In genomic region chr1:210280221-210280620, GRCh38 we compare ENCODE assay signal across 38 cellular contexts. TPM values are rescaled to one million over a fixed set of nuclear protein-coding genes. Genes with fewer than 3 reads are reported as not detected.
"Had no signal": no experiment of that assay in that cellular context is flagged by ENCODE, and none has a peak within 500 bp of the region (broad histone marks: within the 10 kb centered on the region; RNA-seq: fewer than 3 reads in every experiment).

No MANE protein-coding gene starts in this region.

- H3K4me3 Mint-ChIP-seq: activated B cell treated with CpG ODN at 0.5 μM for 24 hours; activated CD4-positive, alpha-beta memory T cell treated with anti-CD3 and anti-CD28 coated beads for 36 hours; activated CD4-positive, alpha-beta T cell treated with anti-CD3 and anti-CD28 coated beads, Interleukin-2, amount 10 ng/mL, durations not matched to agents 24 days and 14 days; activated CD8-positive, alpha-beta T cell treated with anti-CD3 and anti-CD28 coated beads for 36 hours; activated naive CD4-positive, alpha-beta T cell treated with anti-CD3 and anti-CD28 coated beads for 36 hours; activated naive CD8-positive, alpha-beta T cell treated with anti-CD3 and anti-CD28 coated beads for 36 hours; activated T-cell treated with anti-CD3 and anti-CD28 coated beads, Interleukin-2, amount 50 U/mL, for 4 hours; activated T-cell treated with anti-CD3 and anti-CD28 coated beads, Interleukin-2, amount 50 U/mL, for 72 hours; activated T-helper 1 cell treated with anti-CD3 and anti-CD28 coated beads, Interleukin-12 subunit alpha, Interleukin-12 subunit beta, Interleukin-2, Interleukin-4 antibody, amounts not matched to agents 30 ng/mL and 10 ng/mL and 1 ng/mL, durations not matched to agents 14 hours and 24 hours and 36 hours; activated T-helper 17 cell treated with anti-CD3 and anti-CD28 coated beads, Interleukin-2, amount 50 U/mL, for 72 hours; brain; central memory CD8-positive, alpha-beta T cell; T-helper 1 cell treated with Interleukin-12 subunit alpha and Interleukin-12 subunit beta and Interleukin-4 antibody, amounts not matched to agents 30 μg/mL and 1 μg/mL, for 36 hours; T-helper 2 cell treated with Interferon-gamma antibody and Interleukin-4, amounts not matched to agents 5 μg/mL and 100 μg/mL, for 36 hours had no signal

- FAIRE-seq: bronchial epithelial cell, TTC549 had no signal

- H3K36me3 Mint-ChIP-seq: activated naive CD8-positive, alpha-beta T cell treated with anti-CD3 and anti-CD28 coated beads for 36 hours had no signal

- H3K4me3 ChIP-seq: ascending aorta, cardiac muscle cell had no signal

- H3K4me1 ChIP-seq: ascending aorta had no signal

- H3K27ac Mint-ChIP-seq: activated B cell treated with CpG ODN at 0.5 μM for 24 hours; activated CD4-positive, alpha-beta memory T cell treated with anti-CD3 and anti-CD28 coated beads for 36 hours; activated CD4-positive, alpha-beta T cell treated with anti-CD3 and anti-CD28 coated beads, Interleukin-2, amount 10 ng/mL, durations not matched to agents 24 days and 14 days; activated CD8-positive, alpha-beta T cell treated with anti-CD3 and anti-CD28 coated beads for 36 hours; activated naive CD4-positive, alpha-beta T cell treated with anti-CD3 and anti-CD28 coated beads for 36 hours; activated naive CD4-positive, alpha-beta T cell treated with anti-CD3 and anti-CD28 coated beads, Interleukin-2, amount 50 U/mL, for 72 hours; activated naive CD8-positive, alpha-beta T cell treated with anti-CD3 and anti-CD28 coated beads for 36 hours; activated T-cell treated with anti-CD3 and anti-CD28 coated beads, Interleukin-2, amount 50 U/mL, for 72 hours; activated T-helper 1 cell treated with anti-CD3 and anti-CD28 coated beads, Interleukin-12 subunit alpha, Interleukin-12 subunit beta, Interleukin-2, Interleukin-4 antibody, amounts not matched to agents 30 ng/mL and 10 ng/mL and 1 ng/mL, durations not matched to agents 14 hours and 24 hours and 36 hours; activated T-helper 17 cell treated with anti-CD3 and anti-CD28 coated beads, Interleukin-2, amount 50 U/mL, for 72 hours; brain; T-helper 1 cell treated with Interleukin-12 subunit alpha and Interleukin-12 subunit beta and Interleukin-4 antibody, amounts not matched to agents 30 μg/mL and 1 μg/mL, for 36 hours; T-helper 2 cell treated with Interferon-gamma antibody and Interleukin-4, amounts not matched to agents 5 μg/mL and 100 μg/mL, for 36 hours had no signal

- DNase-seq: activated B cell treated with CpG ODN at 0.5 μM for 24 hours; activated CD4-positive, alpha-beta memory T cell treated with anti-CD3 and anti-CD28 coated beads for 36 hours; activated CD4-positive, alpha-beta T cell treated with anti-CD3 and anti-CD28 coated beads for 4 hours; activated CD4-positive, alpha-beta T cell treated with anti-CD3 and anti-CD28 coated beads, Interleukin-2, amount 10 ng/mL, durations not matched to agents 24 days and 14 days; activated CD4-positive, alpha-beta T cell treated with anti-CD3 and anti-CD28 coated beads, Interleukin-2, amount 50 U/mL, for 1 hour; activated CD4-positive, alpha-beta T cell treated with anti-CD3 and anti-CD28 coated beads, Interleukin-2, amount 50 U/mL, for 4 hours; activated CD4-positive, CD25-positive, alpha-beta regulatory T cell treated with anti-CD3 and anti-CD28 coated beads, Interleukin-2, amount 50 U/mL, for 72 hours; activated CD8-positive, alpha-beta memory T cell treated with anti-CD3 and anti-CD28 coated beads, Interleukin-2, amount 50 U/mL, for 4 hours; activated CD8-positive, alpha-beta T cell treated with anti-CD3 and anti-CD28 coated beads for 36 hours; activated effector memory CD4-positive, alpha-beta T cell treated with anti-CD3 and anti-CD28 coated beads, Interleukin-2, amount 50 U/mL, for 16 hours; activated gamma-delta T cell treated with Interleukin-2 at 50 U/mL for 16 hours; activated naive CD4-positive, alpha-beta T cell; activated naive CD4-positive, alpha-beta T cell treated with anti-CD3 and anti-CD28 coated beads for 36 hours; activated naive CD4-positive, alpha-beta T cell treated with anti-CD3 and anti-CD28 coated beads, Interleukin-2, amount 50 U/mL, for 16 hours; activated naive CD8-positive, alpha-beta T cell treated with anti-CD3 and anti-CD28 coated beads for 36 hours; activated T-cell treated with anti-CD3 and anti-CD28 coated beads for 4 hours; activated T-cell treated with anti-CD3 and anti-CD28 coated beads, Interleukin-2, amount 50 U/mL, for 1 hour; activated T-cell treated with anti-CD3 and anti-CD28 coated beads, Interleukin-2, amount 50 U/mL, for 4 hours; activated T-cell treated with anti-CD3 and anti-CD28 coated beads, Interleukin-2, amount 50 U/mL, for 72 hours; amygdala; anterior cingulate cortex; caudate nucleus; cerebellar nuclear complex; T-helper 2 cell; T-helper 9 cell had no signal

- H3K27me3 ChIP-seq: ascending aorta, cardiac muscle cell had no signal

- H3K27ac ChIP-seq: ascending aorta, cardiac muscle cell, VCaP had no signal

- H3K36me3 ChIP-seq: ascending aorta, cardiac muscle cell had no signal

- H3K4me1 Mint-ChIP-seq: activated B cell treated with CpG ODN at 0.5 μM for 24 hours; activated CD4-positive, alpha-beta T cell treated with anti-CD3 and anti-CD28 coated beads, Interleukin-2, amount 10 ng/mL, durations not matched to agents 24 days and 14 days; activated naive CD8-positive, alpha-beta T cell treated with anti-CD3 and anti-CD28 coated beads for 36 hours; activated T-helper 17 cell treated with anti-CD3 and anti-CD28 coated beads, Interleukin-2, amount 50 U/mL, for 72 hours; central memory CD8-positive, alpha-beta T cell had no signal

- ATAC-seq: activated CD8-positive, alpha-beta T cell treated with anti-CD3 and anti-CD28 coated beads for 36 hours; activated naive CD4-positive, alpha-beta T cell treated with anti-CD3 and anti-CD28 coated beads, Interleukin-2, amount 50 U/mL, for 72 hours; activated T-cell treated with anti-CD3 and anti-CD28 coated beads, Interleukin-2, amount 50 U/mL, for 4 hours; activated T-cell treated with anti-CD3 and anti-CD28 coated beads, Interleukin-2, amount 50 U/mL, for 72 hours; activated T-helper 17 cell treated with anti-CD3 and anti-CD28 coated beads, Interleukin-2, amount 50 U/mL, for 72 hours had no signal

RNA-seq across cellular contexts. Expression of gene SERTAD4, which starts 47.6 kb away (rescaled TPM):
- total RNA-seq: activated B cell treated with CpG ODN at 0.5 μM for 24 hours; activated CD4-positive, alpha-beta memory T cell treated with anti-CD3 and anti-CD28 coated beads for 36 hours; activated CD4-positive, alpha-beta T cell treated with anti-CD3 and anti-CD28 coated beads, Interleukin-2, amount 10 ng/mL, durations not matched to agents 24 days and 14 days; activated CD8-positive, alpha-beta memory T cell treated with anti-CD3 and anti-CD28 coated beads for 36 hours; activated CD8-positive, alpha-beta T cell treated with anti-CD3 and anti-CD28 coated beads for 36 hours; activated naive CD4-positive, alpha-beta T cell treated with anti-CD3 and anti-CD28 coated beads for 36 hours; activated naive CD4-positive, alpha-beta T cell treated with anti-CD3 and anti-CD28 coated beads, Interleukin-2, amount 50 U/mL, for 72 hours; activated naive CD8-positive, alpha-beta T cell treated with anti-CD3 and anti-CD28 coated beads for 36 hours; activated T-cell treated with anti-CD3 and anti-CD28 coated beads, Interleukin-2, amount 50 U/mL, for 4 hours; activated T-cell treated with anti-CD3 and anti-CD28 coated beads, Interleukin-2, amount 50 U/mL, for 72 hours; activated T-helper 1 cell treated with anti-CD3 and anti-CD28 coated beads, Interleukin-12 subunit alpha, Interleukin-12 subunit beta, Interleukin-2, Interleukin-4 antibody, amounts not matched to agents 30 ng/mL and 10 ng/mL and 1 ng/mL, durations not matched to agents 14 hours and 24 hours and 36 hours; activated T-helper 17 cell treated with anti-CD3 and anti-CD28 coated beads, Interleukin-2, amount 50 U/mL, for 72 hours had no signal
